23 cellular contexts compared by ENCODE assay signal in the genomic region with DNA sequence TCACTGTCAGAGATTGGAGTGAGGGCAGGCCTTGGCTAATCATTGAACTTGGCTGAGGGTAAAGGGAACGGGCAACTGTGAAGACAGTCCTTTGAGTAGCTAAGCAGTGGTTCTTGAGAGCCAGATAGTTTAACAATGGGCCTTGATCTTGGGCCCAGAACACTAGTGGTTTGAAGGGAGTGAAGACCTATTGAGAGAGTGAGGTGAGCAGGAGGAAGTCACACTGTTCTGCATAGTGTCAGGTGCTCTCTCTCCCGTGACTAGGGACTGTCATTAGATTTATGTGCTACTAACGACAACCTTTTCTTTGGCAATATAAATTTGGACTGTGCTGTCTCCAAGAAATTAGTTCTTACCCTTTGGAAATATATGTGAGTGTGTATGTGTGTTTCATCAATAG. TPM values are rescaled to one million over a fixed set of nuclear protein-coding genes. Genes with fewer than 3 reads are reported as not detected.
DNase-seq lines count a peak whose midpoint lies in the region; ATAC-seq, FAIRE-seq and TF ChIP-seq lines count a peak whose summit lies in the region.
"Had no signal": no experiment of that assay in that cellular context is flagged by ENCODE, and none has a peak within 500 bp of the region (broad histone marks: within the 10 kb centered on the region; RNA-seq: fewer than 3 reads in every experiment).

No MANE protein-coding gene starts in this region.

- H2AFZ ChIP-seq in HepG2 (ENCODE audit: low read length) = no peak overlapping the region

- CTCF ChIA-PET in HepG2 (lab: Yijun Ruan, JAX; ENCODE audit: low intra/inter-chr PET ratio, low total read pairs) = no interaction called here

- TF ChIP-seq CTCF in HepG2 (CRISPR knock-in tag; IDR thresholded peaks at IDR 0.05) = no peak
- TF ChIP-seq CTCF in right lobe of liver (IDR thresholded peaks at IDR 0.05) = no peak

- no peak for TF ChIP-seq POLR2A in HepG2 (IDR thresholded peaks at IDR 0.05; ENCODE audit: insufficient read depth in 1 of 2, low read depth in 2 of 2, low read length in 2 of 2)
- TF ChIP-seq POLR2A in right lobe of liver (IDR thresholded peaks at IDR 0.05) = no peak

- ATAC-seq in HepG2 (peak; percentile 31; the same call in 1 of the 3 replicates), right lobe of liver (no peak)
- ATAC-seq: A549; CD8-positive, alpha-beta T cell had no signal

- H3K27ac ChIP-seq in HepG2 (ENCODE audit: extremely low read length, insufficient read depth, low read length) = no peak overlapping the region
- H3K27ac ChIP-seq in right lobe of liver = no peak overlapping the region
- H3K27ac ChIP-seq in SK-N-MC = peak overlapping the region; percentile 99
- H3K27ac ChIP-seq: A549 had no signal

- H3K79me2 ChIP-seq in HepG2 (ENCODE audit: insufficient read depth, low read length) = no peaks in the 10 kb centered on the region

- H3K27me3 ChIP-seq in HepG2 (ENCODE audit: control insufficient read depth in 1 of 2, insufficient read depth in 2 of 2, low read length in 2 of 2) (peaks cover 0 to 6% of the 10 kb centered on the region in 2 experiments; a peak in 2 of 5 replicates), right lobe of liver (no peaks in the 10 kb centered on the region)

- in situ Hi-C loops in HepG2 (cut with HindIII; ENCODE audit: extremely low pct_ligation_motif_present, low pct_unique_long_range_greater_than_20kb) = no loop called here

- TF ChIP-seq RAD21 in HepG2 (CRISPR knock-in tag; IDR thresholded peaks at IDR 0.05) = no peak

- H3K36me3 ChIP-seq in HepG2 (replicated peaks in 1 of 2; ENCODE audit: control insufficient read depth in 1 of 2, insufficient read depth in 2 of 2, low read length in 2 of 2) = no peaks in the 10 kb centered on the region
- no peaks in the 10 kb centered on the region for H3K36me3 ChIP-seq in right lobe of liver
- no peaks in the 10 kb centered on the region for H3K36me3 ChIP-seq in SK-N-MC (ENCODE audit: insufficient read depth, low read length)
- H3K36me3 ChIP-seq: HAP-1 had no signal

- 15% methylated on average over 3 of the region's 3 CpGs for WGBS in HepG2 (ENCODE audit: low lambda C conversion rate)
- WGBS in right lobe of liver (ENCODE audit: insufficient coverage, low coverage, low lambda C conversion rate, missing lambda C conversion rate) = 63% methylated on average over 3 of the region's 3 CpGs

- POLR2A ChIA-PET in HepG2 (lab: Yijun Ruan, JAX) = no interaction called here

- no peak overlapping the region for H3K9ac ChIP-seq in HepG2 (ENCODE audit: insufficient read depth, low read depth, low read length)
- no peak overlapping the region for H3K9ac ChIP-seq in SK-N-MC (ENCODE audit: insufficient read length)

- H3K4me1 ChIP-seq in HepG2 (ENCODE audit: insufficient read depth, low read length) = peaks cover 9% of the 10 kb centered on the region; the same call in 1 of the 2 replicates
- no peaks in the 10 kb centered on the region for H3K4me1 ChIP-seq in right lobe of liver
- H3K4me1 ChIP-seq: A549, Caco-2, HAP-1 had no signal

- H3K9me3 ChIP-seq in HepG2 (ENCODE audit: low read length) (no peaks in the 10 kb centered on the region), right lobe of liver (no peaks in the 10 kb centered on the region), SK-N-MC (ENCODE audit: low read depth, low read length) (no peaks in the 10 kb centered on the region)
- H3K9me3 ChIP-seq: A549 had no signal

- H3K4me3 ChIP-seq in HepG2 (replicated peaks in 1 of 3; ENCODE audit: insufficient read depth in 1 of 3, low read depth in 2 of 3, low read length in 3 of 3) = no peak overlapping the region
- H3K4me3 ChIP-seq in right lobe of liver = no peak overlapping the region
- no peak overlapping the region for H3K4me3 ChIP-seq in SK-N-MC
- H3K4me3 ChIP-seq: A549, HAP-1 had no signal

- intact Hi-C loops in HepG2 (cut with micrococcal nuclease; ENCODE audit: unreplicated experiment) = no loop called here
- intact Hi-C loops in right lobe of liver (cut with DNase I) = no loop called here

- no TSS peak for BruUV-seq in HepG2 (replicated peaks; lab: Mats Ljungman, UMichigan)

- no peak for DNase-seq in HepG2 (ENCODE audit: low spot score)
- no peak for DNase-seq in right lobe of liver
- no peak for DNase-seq in SK-N-MC (ENCODE audit: low read depth, low spot score)
- peak; percentile 2 for DNase-seq in left kidney (ENCODE audit: low read depth, low spot score)
- peak; percentile 58 for DNase-seq in mucosa of gallbladder (ENCODE audit: low spot score)
- no peak for DNase-seq in cerebellar cortex (ENCODE audit: low spot score)
- no peak for DNase-seq in NCI-H524 treated with DMSO at 0.1 percent for 48 hours (lab: John Stamatoyannopoulos, UW)
- DNase-seq in superior temporal gyrus (ENCODE audit: extremely low spot score) = no peak
- DNase-seq: 8988T; ACHN; AML-193; C1 segment of cervical spinal cord; Caco-2; CD8-positive, alpha-beta T cell; DMS153; GOT3; HFFc6 had no signal

- H3K4me2 ChIP-seq in HepG2 (ENCODE audit: low read depth, low read length) = no peak overlapping the region
- H3K4me2 ChIP-seq: A549 had no signal

- no peak for TF ChIP-seq EP300 in HepG2 (IDR thresholded peaks at IDR 0.05; ENCODE audit: low read depth in 2 of 2, low read length in 2 of 2)
- no peak for TF ChIP-seq EP300 in HepG2 (CRISPR knock-in tag; IDR thresholded peaks at IDR 0.05; ENCODE audit: borderline replicate concordance)

- no peaks in the 10 kb centered on the region for H4K20me1 ChIP-seq in HepG2 (ENCODE audit: insufficient read depth, low read length)

- FAIRE-seq in HepG2 (lab: Jason Lieb, UNC) = no peak
- FAIRE-seq: A549, G401.6, GM18507, H54 had no signal

RNA-seq across cellular contexts. Expression of gene ALMS1, which starts 44.6 kb away (rescaled TPM):
- total RNA-seq in HepG2 (2016; rRNA removed; fragmentation: Illumina TruSeq; extraction: Trizol) = 21.2 and 28.8 TPM in 2 replicates
- 5.0 and 6.5 TPM in 2 replicates for total RNA-seq in HepG2 (2016; cell fraction: cytosol; rRNA removed; fragmentation: Illumina TruSeq; extraction: Trizol; ENCODE audit: low read depth)
- total RNA-seq in HepG2 (2016; cell fraction: insoluble cytoplasmic fraction; rRNA removed; fragmentation: Illumina TruSeq; extraction: Trizol) = 20.9 and 30.9 TPM in 2 replicates
- total RNA-seq in HepG2 (2016; cell fraction: membrane; rRNA removed; fragmentation: Illumina TruSeq; extraction: Trizol) = 10.1 and 12.8 TPM in 2 replicates
- total RNA-seq in HepG2 (2016; cell fraction: nucleus; rRNA removed; fragmentation: Illumina TruSeq; extraction: Trizol) = 31.3 and 34.3 TPM in 2 replicates
- 12.9 and 13.2 TPM in 2 replicates for polyA plus RNA-seq in HepG2 (2011; rRNA removed)
- 10.0 and 28.2 TPM in 2 replicates for polyA plus RNA-seq in HepG2 (2011; cell fraction: cytosol; rRNA removed)
- 8.8 and 9.1 TPM in 2 replicates for polyA plus RNA-seq in HepG2 (2011; cell fraction: nucleus; rRNA removed)
- 7.7 and 8.8 TPM in 2 replicates for polyA plus RNA-seq in HepG2 (2012)
- 1.5 and 2.1 TPM in 2 replicates for polyA plus RNA-seq in HepG2 (2016; cell fraction: cytosol; fragmentation: Illumina TruSeq; extraction: Trizol; ENCODE audit: low read depth)
- 20.0 and 21.7 TPM in 2 replicates for polyA plus RNA-seq in HepG2 (2016; cell fraction: insoluble cytoplasmic fraction; fragmentation: Illumina TruSeq; extraction: Trizol; ENCODE audit: low read depth)
- 2.8 and 3.2 TPM in 2 replicates for polyA plus RNA-seq in HepG2 (2016; cell fraction: membrane; fragmentation: Illumina TruSeq; extraction: Trizol; ENCODE audit: low read depth)
- 13.2 and 16.7 TPM in 2 replicates for polyA plus RNA-seq in HepG2 (2016; cell fraction: nucleus; fragmentation: Illumina TruSeq; extraction: Trizol; ENCODE audit: insufficient read depth, low read depth)
- polyA minus RNA-seq in HepG2 (2011; rRNA and poly(A)+ RNA removed; ENCODE audit: low replicate concordance) = 19.9 and 40.3 TPM in 2 replicates
- polyA minus RNA-seq in HepG2 (2011; cell fraction: cytosol; rRNA and poly(A)+ RNA removed) = 15.1 and 17.3 TPM in 2 replicates
- polyA minus RNA-seq in HepG2 (2011; cell fraction: nucleus; rRNA and poly(A)+ RNA removed) = 76.7 and 95.1 TPM in 2 replicates
- total RNA-seq in right lobe of liver = 1 to 10 TPM; 5.0 to 9.3 (median 6.0) TPM
- total RNA-seq in mucosa of gallbladder = 21.5 TPM

RNA-seq across cellular contexts. Expression of gene EGR4, which starts 47.7 kb away (rescaled TPM):
- total RNA-seq in HepG2 (2016; rRNA removed; fragmentation: Illumina TruSeq; extraction: Trizol) (not detected in 2 replicates), right lobe of liver (not detected), mucosa of gallbladder (not detected)
- total RNA-seq in HepG2 (2016; cell fraction: cytosol; rRNA removed; fragmentation: Illumina TruSeq; extraction: Trizol; ENCODE audit: low read depth) = not detected in 2 replicates
- total RNA-seq in HepG2 (2016; cell fraction: insoluble cytoplasmic fraction; rRNA removed; fragmentation: Illumina TruSeq; extraction: Trizol) = 0.06 TPM in 1 of 2 replicates, not detected in the other
- not detected in 2 replicates for total RNA-seq in HepG2 (2016; cell fraction: membrane; rRNA removed; fragmentation: Illumina TruSeq; extraction: Trizol)
- total RNA-seq in HepG2 (2016; cell fraction: nucleus; rRNA removed; fragmentation: Illumina TruSeq; extraction: Trizol) = not detected in 2 replicates
- polyA plus RNA-seq in HepG2 (2011; rRNA removed) = not detected in 2 replicates
- 0.03 TPM in 1 of 2 replicates, not detected in the other for polyA plus RNA-seq in HepG2 (2011; cell fraction: cytosol; rRNA removed)
- polyA plus RNA-seq in HepG2 (2011; cell fraction: nucleus; rRNA removed) = 0.07 TPM in 1 of 2 replicates, not detected in the other
- not detected in 2 replicates for polyA plus RNA-seq in HepG2 (2012)
- polyA plus RNA-seq in HepG2 (2016; cell fraction: cytosol; fragmentation: Illumina TruSeq; extraction: Trizol; ENCODE audit: low read depth) = not detected in 2 replicates
- polyA plus RNA-seq in HepG2 (2016; cell fraction: insoluble cytoplasmic fraction; fragmentation: Illumina TruSeq; extraction: Trizol; ENCODE audit: low read depth) = not detected in 2 replicates
- not detected in 2 replicates for polyA plus RNA-seq in HepG2 (2016; cell fraction: membrane; fragmentation: Illumina TruSeq; extraction: Trizol; ENCODE audit: low read depth)
- not detected in 2 replicates for polyA plus RNA-seq in HepG2 (2016; cell fraction: nucleus; fragmentation: Illumina TruSeq; extraction: Trizol; ENCODE audit: insufficient read depth, low read depth)
- not detected in 2 replicates for polyA minus RNA-seq in HepG2 (2011; rRNA and poly(A)+ RNA removed; ENCODE audit: low replicate concordance)
- not detected in 2 replicates for polyA minus RNA-seq in HepG2 (2011; cell fraction: cytosol; rRNA and poly(A)+ RNA removed)
- 0.25 TPM in 1 of 2 replicates, not detected in the other for polyA minus RNA-seq in HepG2 (2011; cell fraction: nucleus; rRNA and poly(A)+ RNA removed)
- total RNA-seq: Caco-2, HFFc6 had no signal
- polyA plus RNA-seq: BJ had no signal

RNA-seq across cellular contexts. Expression of gene FBXO41, which starts 56.8 kb away (rescaled TPM):
- total RNA-seq in HepG2 (2016; rRNA removed; fragmentation: Illumina TruSeq; extraction: Trizol) (3.0 and 4.2 TPM in 2 replicates), right lobe of liver (under 1 TPM; 0.13 to 0.65 (median 0.38) TPM), mucosa of gallbladder (8.5 TPM)
- total RNA-seq in HepG2 (2016; cell fraction: cytosol; rRNA removed; fragmentation: Illumina TruSeq; extraction: Trizol; ENCODE audit: low read depth) = 1.2 TPM in 2 replicates
- total RNA-seq in HepG2 (2016; cell fraction: insoluble cytoplasmic fraction; rRNA removed; fragmentation: Illumina TruSeq; extraction: Trizol) = 2.7 and 3.8 TPM in 2 replicates
- 2.4 and 2.5 TPM in 2 replicates for total RNA-seq in HepG2 (2016; cell fraction: membrane; rRNA removed; fragmentation: Illumina TruSeq; extraction: Trizol)
- 6.0 and 6.4 TPM in 2 replicates for total RNA-seq in HepG2 (2016; cell fraction: nucleus; rRNA removed; fragmentation: Illumina TruSeq; extraction: Trizol)
- 10.3 and 11.1 TPM in 2 replicates for polyA plus RNA-seq in HepG2 (2011; rRNA removed)
- 5.7 and 7.4 TPM in 2 replicates for polyA plus RNA-seq in HepG2 (2011; cell fraction: cytosol; rRNA removed)
- polyA plus RNA-seq in HepG2 (2011; cell fraction: nucleus; rRNA removed) = 32.6 and 44.1 TPM in 2 replicates
- 8.1 and 9.8 TPM in 2 replicates for polyA plus RNA-seq in HepG2 (2012)
- 1.0 and 1.1 TPM in 2 replicates for polyA plus RNA-seq in HepG2 (2016; cell fraction: cytosol; fragmentation: Illumina TruSeq; extraction: Trizol; ENCODE audit: low read depth)
- polyA plus RNA-seq in HepG2 (2016; cell fraction: insoluble cytoplasmic fraction; fragmentation: Illumina TruSeq; extraction: Trizol; ENCODE audit: low read depth) = 3.1 and 4.1 TPM in 2 replicates
- 1.6 and 2.0 TPM in 2 replicates for polyA plus RNA-seq in HepG2 (2016; cell fraction: membrane; fragmentation: Illumina TruSeq; extraction: Trizol; ENCODE audit: low read depth)
- polyA plus RNA-seq in HepG2 (2016; cell fraction: nucleus; fragmentation: Illumina TruSeq; extraction: Trizol; ENCODE audit: insufficient read depth, low read depth) = 20.4 and 21.9 TPM in 2 replicates
- 12.4 and 15.2 TPM in 2 replicates for polyA minus RNA-seq in HepG2 (2011; rRNA and poly(A)+ RNA removed; ENCODE audit: low replicate concordance)
- polyA minus RNA-seq in HepG2 (2011; cell fraction: cytosol; rRNA and poly(A)+ RNA removed) = 5.4 and 6.2 TPM in 2 replicates
- 14.7 and 16.5 TPM in 2 replicates for polyA minus RNA-seq in HepG2 (2011; cell fraction: nucleus; rRNA and poly(A)+ RNA removed)

Comparison
In these comparisons a context has a peak if more than half of its experiments do, and no peak if none do; other contexts are left out.
1. DNase-seq: peak in left kidney (single experiment) and mucosa of gallbladder (single experiment); none in HepG2 (single experiment), right lobe of liver (0 of 3), SK-N-MC (single experiment), cerebellar cortex (single experiment), NCI-H524 treated with DMSO at 0.1 percent for 48 hours (single experiment) and superior temporal gyrus (single experiment).